In genomic region chr3:133927543-133928066, GRCh38 we compare ENCODE assay signal across 8 cellular contexts. TPM values are rescaled to one million over a fixed set of nuclear protein-coding genes. Genes with fewer than 3 reads are reported as not detected.
DNase-seq lines count a peak whose midpoint lies in the region; ATAC-seq lines count a peak whose summit lies in the region.

No MANE protein-coding gene starts in this region.

- in situ Hi-C loops in KBM-7 (cut with MboI; ENCODE audit: low pct_unique_long_range_greater_than_20kb, low sequenced_read_pairs): no loop called here

- peak; percentile 18 for DNase-seq in COR-L47 (lab: John Stamatoyannopoulos, UW)
- peak; percentile 57 for DNase-seq in KBM-7
- peak; percentile 71 for DNase-seq in activated CD4-positive, alpha-beta T cell treated with anti-CD3 and anti-CD28 coated beads for 48 hours
- peak; percentile 67 for DNase-seq in dermis blood vessel endothelial cell
- peak; percentile 46 to 68 for DNase-seq in lung microvascular endothelial cell (ENCODE audit: low read depth in 2 of 2)
- DNase-seq in stimulated activated CD4-positive, alpha-beta T cell treated with anti-CD3 and anti-CD28 coated beads, TNF-alpha, amount 100 ng/mL, for 48 hours (ENCODE audit: low read depth in 3 of 3): peak; percentile 16 to 65 (median 48)
- DNase-seq in NCI-H128 (lab: John Stamatoyannopoulos, UW; ENCODE audit: unreplicated experiment): no peak

- peak; percentile 75 for ATAC-seq in GM21367 (IDR thresholded peaks at IDR 0.05; ENCODE audit: unreplicated experiment)

RNA-seq across cellular contexts. Expression of gene RAB6B, which starts 31.9 kb away (rescaled TPM):
- total RNA-seq in dermis blood vessel endothelial cell: 1.9 TPM in 2 replicates
- 0.65 and 2.2 TPM in 2 replicates for total RNA-seq in lung microvascular endothelial cell
